In the genomic region with DNA sequence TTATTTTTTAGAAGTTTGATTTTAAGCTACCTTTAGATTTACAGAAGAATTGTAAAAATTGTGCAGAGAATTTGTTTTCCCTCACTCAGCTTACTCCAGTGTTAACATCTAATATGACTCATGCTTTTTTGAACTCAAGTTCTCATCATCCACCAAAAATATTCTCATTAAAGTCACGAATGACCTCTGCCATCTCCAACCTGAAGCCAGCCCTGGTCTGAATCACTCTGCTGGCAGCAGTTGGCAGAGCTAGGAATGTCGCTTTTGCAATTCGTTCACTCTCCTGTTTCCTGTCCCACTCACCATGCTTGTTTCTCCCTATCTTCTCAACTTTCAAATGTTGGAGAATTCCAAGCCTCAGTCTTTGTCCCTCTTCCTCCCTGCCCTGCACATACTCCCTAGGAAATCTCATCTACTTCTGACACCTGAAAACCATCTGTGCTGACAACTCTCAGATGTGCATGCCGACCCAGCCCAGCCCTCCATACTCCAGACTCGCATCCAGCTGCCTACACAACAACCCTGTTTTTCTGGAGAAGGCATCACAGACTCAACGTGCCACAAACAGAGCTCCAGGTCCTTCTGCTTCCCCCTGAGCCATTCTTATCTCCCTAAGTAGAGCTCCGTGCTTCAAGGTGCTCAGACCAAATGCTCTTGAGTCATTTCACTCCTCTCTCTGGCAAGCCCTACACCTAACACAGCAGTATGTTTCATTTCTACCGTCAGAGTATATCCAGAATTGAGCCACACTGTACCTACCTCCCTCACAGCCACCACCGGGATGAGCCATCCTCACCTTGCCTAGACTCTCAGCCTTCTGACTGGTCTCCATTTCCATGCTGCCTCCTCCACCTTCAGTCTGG, we compare ENCODE assay signal across 16 cellular contexts. TPM values are rescaled to one million over a fixed set of nuclear protein-coding genes. Genes with fewer than 3 reads are reported as not detected.
DNase-seq lines count a peak whose midpoint lies in the region; ATAC-seq and FAIRE-seq lines count a peak whose summit lies in the region.
"Had no signal": no experiment of that assay in that cellular context is flagged by ENCODE, and none has a peak within 500 bp of the region (broad histone marks: within the 10 kb centered on the region; RNA-seq: fewer than 3 reads in every experiment).

No MANE protein-coding gene starts in this region.

- H3K36me3 ChIP-seq in adipocyte (ENCODE audit: control insufficient read depth, insufficient read depth, low read length, severe bottlenecking): no peaks in the 10 kb centered on the region
- H3K36me3 ChIP-seq: HAP-1 had no signal

- peak; percentile 24 for DNase-seq in activated naive CD4-positive, alpha-beta T cell treated with anti-CD3 and anti-CD28 coated beads for 36 hours
- no peak for DNase-seq in activated naive CD4-positive, alpha-beta T cell treated with anti-CD3 and anti-CD28 coated beads, Interleukin-2, amount 50 U/mL, for 16 hours
- DNase-seq in adipocyte (ENCODE audit: low read depth): peak; percentile 33
- peak; percentile 26 for DNase-seq in stromal cell of bone marrow (ENCODE audit: low read depth)
- no peak for DNase-seq in COR-L47 (lab: John Stamatoyannopoulos, UW)
- no peak for DNase-seq in posterior cingulate gyrus
- DNase-seq in GM19239 (ENCODE audit: insufficient read length, low spot score): no peak
- DNase-seq: MV-4-11, NCI-H524 treated with DMSO at 0.1 percent for 48 hours, nucleus accumbens had no signal

- no peaks in the 10 kb centered on the region for H3K9me3 ChIP-seq in adipocyte (ENCODE audit: control insufficient read depth, low read length)
- H3K9me3 ChIP-seq: HAP-1 had no signal

- no peak overlapping the region for H3K4me3 ChIP-seq in adipocyte (ENCODE audit: low read length)
- H3K4me3 ChIP-seq: HAP-1, SK-N-MC had no signal

- H3K27ac Mint-ChIP-seq in activated naive CD4-positive, alpha-beta T cell treated with anti-CD3 and anti-CD28 coated beads for 36 hours: no peak overlapping the region
- H3K27ac Mint-ChIP-seq: dendritic cell treated with granulocyte-macrophage colony-stimulating factor and Interleukin-4, amounts not matched to agents 40 ng/mL and 50 ng/mL, for 4 days; stimulated activated naive CD8-positive, alpha-beta T cell treated with anti-CD3 and anti-CD28 coated beads, Interleukin-15, Interleukin-2, amounts not matched to agents 100 ng/mL and 50 ng/mL, for 24 hours had no signal

- peaks cover 18% of the 10 kb centered on the region for H3K27me3 ChIP-seq in adipocyte (replicated peaks; ENCODE audit: control insufficient read depth, insufficient read depth, low read length)

- CTCF ChIA-PET in activated naive CD4-positive, alpha-beta T cell treated with anti-CD3 and anti-CD28 coated beads for 36 hours (lab: Charles Lee): no interaction called here

- H3K9ac ChIP-seq in adipocyte (ENCODE audit: low read length): no peak overlapping the region

- peaks cover 4% of the 10 kb centered on the region for H3K27me3 Mint-ChIP-seq in activated naive CD4-positive, alpha-beta T cell treated with anti-CD3 and anti-CD28 coated beads for 36 hours (ENCODE audit: low read depth)

- ATAC-seq in HG03095 (IDR thresholded peaks at IDR 0.05; ENCODE audit: unreplicated experiment): peak; percentile 48
- ATAC-seq: left lobe of liver had no signal

- no peaks in the 10 kb centered on the region for H3K36me3 Mint-ChIP-seq in activated naive CD4-positive, alpha-beta T cell treated with anti-CD3 and anti-CD28 coated beads for 36 hours (ENCODE audit: low read depth)

- peaks cover 18% of the 10 kb centered on the region for H3K4me1 Mint-ChIP-seq in activated naive CD4-positive, alpha-beta T cell treated with anti-CD3 and anti-CD28 coated beads for 36 hours (ENCODE audit: low read depth)

- no peak for FAIRE-seq in GM19239 (lab: Jason Lieb, UNC)

- H3K4me3 Mint-ChIP-seq in activated naive CD4-positive, alpha-beta T cell treated with anti-CD3 and anti-CD28 coated beads for 36 hours: no peak overlapping the region
- H3K4me3 Mint-ChIP-seq: dendritic cell treated with granulocyte-macrophage colony-stimulating factor and Interleukin-4, amounts not matched to agents 40 ng/mL and 50 ng/mL, for 4 days; stimulated activated naive CD8-positive, alpha-beta T cell treated with anti-CD3 and anti-CD28 coated beads, Interleukin-15, Interleukin-2, amounts not matched to agents 100 ng/mL and 50 ng/mL, for 24 hours had no signal

- intact Hi-C loops in activated naive CD4-positive, alpha-beta T cell treated with anti-CD3 and anti-CD28 coated beads for 36 hours (cut with micrococcal nuclease): no loop called here
- intact Hi-C loops in posterior cingulate gyrus (cut with DNase I): no loop called here

- H3K9me3 Mint-ChIP-seq in activated naive CD4-positive, alpha-beta T cell treated with anti-CD3 and anti-CD28 coated beads for 36 hours: no peaks in the 10 kb centered on the region
- H3K9me3 Mint-ChIP-seq: dendritic cell treated with granulocyte-macrophage colony-stimulating factor and Interleukin-4, amounts not matched to agents 40 ng/mL and 50 ng/mL, for 4 days; stimulated activated naive CD8-positive, alpha-beta T cell treated with anti-CD3 and anti-CD28 coated beads, Interleukin-15, Interleukin-2, amounts not matched to agents 100 ng/mL and 50 ng/mL, for 24 hours had no signal

- peaks cover 8% of the 10 kb centered on the region for H3K4me1 ChIP-seq in adipocyte (ENCODE audit: control insufficient read depth, insufficient read depth, low read length)
- H3K4me1 ChIP-seq: HAP-1 had no signal

RNA-seq across cellular contexts. Expression of a gene that starts 24.9 kb away (rescaled TPM):
- total RNA-seq in activated naive CD4-positive, alpha-beta T cell treated with anti-CD3 and anti-CD28 coated beads for 36 hours: not detected
- total RNA-seq: left lobe of liver had no signal

Comparison
In these comparisons a context has a peak if more than half of its experiments do, and no peak if none do; other contexts are left out.
1. DNase-seq: peak in activated naive CD4-positive, alpha-beta T cell treated with anti-CD3 and anti-CD28 coated beads for 36 hours (single experiment), adipocyte (single experiment) and stromal cell of bone marrow (single experiment); none in activated naive CD4-positive, alpha-beta T cell treated with anti-CD3 and anti-CD28 coated beads, Interleukin-2, amount 50 U/mL, for 16 hours (single experiment), COR-L47 (single experiment), posterior cingulate gyrus (0 of 10) and GM19239 (single experiment).